Comparison of ENCODE assay signal across 13 cellular contexts in genomic region chr6:127102299-127102698, GRCh38. TPM values are rescaled to one million over a fixed set of nuclear protein-coding genes. Genes with fewer than 3 reads are reported as not detected.
DNase-seq lines count a peak whose midpoint lies in the region; ATAC-seq and TF ChIP-seq lines count a peak whose summit lies in the region.
"Had no signal": no experiment of that assay in that cellular context is flagged by ENCODE, and none has a peak within 500 bp of the region (broad histone marks: within the 10 kb centered on the region; RNA-seq: fewer than 3 reads in every experiment).

No MANE protein-coding gene starts in this region.

- H4K8ac ChIP-seq in H9 (replicated peaks; ENCODE audit: insufficient read length, low read depth, low read length) = no peak overlapping the region

- H2AFZ ChIP-seq in osteoblast (ENCODE audit: low read length) (no peak overlapping the region), H9 (ENCODE audit: low read length) (no peak overlapping the region)

- no peak overlapping the region for H3K4me3 Mint-ChIP-seq in H9

- no peaks in the 10 kb centered on the region for H3K79me2 ChIP-seq in osteoblast (ENCODE audit: insufficient read depth, low read length)
- H3K79me2 ChIP-seq in H9 (ENCODE audit: insufficient read depth, low read length) = no peaks in the 10 kb centered on the region

- no peak overlapping the region for H2AK5ac ChIP-seq in H9 (ENCODE audit: insufficient read length, low read length)

- H3T11ph ChIP-seq in H9 (ENCODE audit: low read length) = no peak overlapping the region

- H3K9ac ChIP-seq in H9 (ENCODE audit: extremely low read depth, insufficient read length, low read length) = no peak overlapping the region

- H2BK5ac ChIP-seq in H9 (ENCODE audit: insufficient read length, low read length) = no peak overlapping the region

- H3K27ac ChIP-seq in osteoblast (ENCODE audit: low read depth, low read length) = peak overlapping the region; percentile 49
- no peak overlapping the region for H3K27ac ChIP-seq in H9 (ENCODE audit: insufficient read length, low read depth, low read length)

- no peak overlapping the region for H3K23ac ChIP-seq in H9 (ENCODE audit: insufficient read length, low read depth, low read length)

- TF ChIP-seq CTCF in osteoblast (IDR thresholded peaks at IDR 0.05; ENCODE audit: extremely low read depth, low read depth, low read length) = no peak
- TF ChIP-seq CTCF in H9 (conservative IDR thresholded peaks at IDR 0.05) = no peak

- H3K4me3 ChIP-seq in osteoblast (ENCODE audit: insufficient read depth, low read length) = no peak overlapping the region

- DNase-seq in CD1c-positive myeloid dendritic cell (ENCODE audit: extremely low spot score) (peak; percentile 86), NOMO-1 (lab: John Stamatoyannopoulos, UW; ENCODE audit: unreplicated experiment in 2 of 2) (peak; percentile 71 to 92), dermis blood vessel endothelial cell (peak; percentile 2), osteoblast (ENCODE audit: insufficient read length, low spot score, missing footprints) (peak; percentile 49), dedifferentiated amniotic fluid mesenchymal stem cell (ENCODE audit: extremely low spot score) (no peak), H9 (no peak)
- no peak for DNase-seq in activated CD8-positive, alpha-beta memory T cell treated with anti-CD3 and anti-CD28 coated beads, Interleukin-2, amount 50 U/mL, for 48 hours
- DNase-seq: activated CD8-positive, alpha-beta memory T cell treated with anti-CD3 and anti-CD28 coated beads, Interleukin-2, amount 50 U/mL, for 4 hours; NCI-H524; right cardiac atrium; T-helper 1 cell had no signal

- H3K27me3 Mint-ChIP-seq in H9 (ENCODE audit: low read depth) = no peaks in the 10 kb centered on the region

- H3K14ac ChIP-seq in H9 (ENCODE audit: insufficient read depth, low read length) = no peak overlapping the region

- H2BK12ac ChIP-seq in H9 (ENCODE audit: insufficient read length, low read depth, low read length) = no peak overlapping the region

- H3K4me1 ChIP-seq in osteoblast (ENCODE audit: insufficient read depth, low read length) = peaks cover 12% of the 10 kb centered on the region
- no peaks in the 10 kb centered on the region for H3K4me1 ChIP-seq in H9 (ENCODE audit: insufficient read depth, low read length)

- no peak overlapping the region for H3K18ac ChIP-seq in H9 (ENCODE audit: insufficient read length, low read depth, low read length)

- H2BK15ac ChIP-seq in H9 (ENCODE audit: low read depth, low read length) = no peak overlapping the region

- no CpG with 5 or more reads among the region's 2 CpGs for WGBS in H9 (ENCODE audit: extremely low coverage, insufficient read length, low lambda C conversion rate)

- no peak overlapping the region for H3K4ac ChIP-seq in H9 (ENCODE audit: low read depth, low read length)

- H4K5ac ChIP-seq in H9 (ENCODE audit: insufficient read length, low read depth, low read length) = no peak overlapping the region

- no peak overlapping the region for H2BK20ac ChIP-seq in H9 (ENCODE audit: low read depth, low read length, poor library complexity, severe bottlenecking)

- H4K91ac ChIP-seq in H9 (ENCODE audit: insufficient read length, low read depth, low read length) = no peak overlapping the region

- H4K20me1 ChIP-seq in osteoblast (ENCODE audit: insufficient read depth, low read length) = no peaks in the 10 kb centered on the region
- no peaks in the 10 kb centered on the region for H4K20me1 ChIP-seq in H9 (ENCODE audit: control insufficient read depth, insufficient read depth, insufficient read length)

- no peaks in the 10 kb centered on the region for H3K9me3 ChIP-seq in osteoblast (ENCODE audit: low read depth, low read length)
- no peaks in the 10 kb centered on the region for H3K9me3 ChIP-seq in H9 (ENCODE audit: control insufficient read depth, low read depth, low read length)

- no peaks in the 10 kb centered on the region for H3K4me1 Mint-ChIP-seq in H9

- H3K27ac Mint-ChIP-seq in H9 = no peak overlapping the region

- H3K23me2 ChIP-seq in H9 (ENCODE audit: insufficient read length, low read depth, low read length, poor library complexity, severe bottlenecking) = no peaks in the 10 kb centered on the region

- H3K4me2 ChIP-seq in osteoblast (ENCODE audit: insufficient read depth, low read length) (no peak overlapping the region), H9 (ENCODE audit: insufficient read depth, insufficient read length, low read length) (no peak overlapping the region)

- no peaks in the 10 kb centered on the region for H3K36me3 ChIP-seq in osteoblast (ENCODE audit: insufficient read depth, low read length)

- H3K9me3 Mint-ChIP-seq in H9 = no peaks in the 10 kb centered on the region

- no peak overlapping the region for H3K56ac ChIP-seq in H9 (ENCODE audit: insufficient read length, low read depth, low read length)

- no peaks in the 10 kb centered on the region for H3K27me3 ChIP-seq in osteoblast (ENCODE audit: insufficient read depth, low read length)
- H3K27me3 ChIP-seq in H9 (ENCODE audit: insufficient read depth, low read length) = no peaks in the 10 kb centered on the region

- no peaks in the 10 kb centered on the region for H3K79me1 ChIP-seq in H9 (ENCODE audit: insufficient read depth, low read depth, low read length, poor library complexity, severe bottlenecking)

- no peak for ATAC-seq in GM21423 (IDR thresholded peaks at IDR 0.05; ENCODE audit: unreplicated experiment)
- ATAC-seq: right cardiac atrium had no signal

- H2BK120ac ChIP-seq in H9 (ENCODE audit: low read depth, low read length, poor library complexity, severe bottlenecking) = no peak overlapping the region

- H3K36me3 Mint-ChIP-seq in H9 (ENCODE audit: insufficient read depth in 1 of 3, low read depth in 3 of 3) = no peaks in the 10 kb centered on the region

RNA-seq across cellular contexts. Expression of gene RSPO3, which starts 16.2 kb away (rescaled TPM):
- total RNA-seq in dermis blood vessel endothelial cell (under 0.01 and 0.19 TPM in 2 replicates), osteoblast (1.8 and 2.4 TPM in 2 replicates), H9 (2021) (not detected in 2 replicates)
- total RNA-seq: mononuclear cell had no signal

Comparison
In these comparisons a context has a peak if more than half of its experiments do, and no peak if none do; other contexts are left out.
1. DNase-seq: peak in CD1c-positive myeloid dendritic cell (single experiment), NOMO-1 (2 of 2), dermis blood vessel endothelial cell (single experiment) and osteoblast (single experiment); none in dedifferentiated amniotic fluid mesenchymal stem cell (single experiment), activated CD8-positive, alpha-beta memory T cell treated with anti-CD3 and anti-CD28 coated beads, Interleukin-2, amount 50 U/mL, for 48 hours (single experiment) and H9 (single experiment).